In the genomic region with DNA sequence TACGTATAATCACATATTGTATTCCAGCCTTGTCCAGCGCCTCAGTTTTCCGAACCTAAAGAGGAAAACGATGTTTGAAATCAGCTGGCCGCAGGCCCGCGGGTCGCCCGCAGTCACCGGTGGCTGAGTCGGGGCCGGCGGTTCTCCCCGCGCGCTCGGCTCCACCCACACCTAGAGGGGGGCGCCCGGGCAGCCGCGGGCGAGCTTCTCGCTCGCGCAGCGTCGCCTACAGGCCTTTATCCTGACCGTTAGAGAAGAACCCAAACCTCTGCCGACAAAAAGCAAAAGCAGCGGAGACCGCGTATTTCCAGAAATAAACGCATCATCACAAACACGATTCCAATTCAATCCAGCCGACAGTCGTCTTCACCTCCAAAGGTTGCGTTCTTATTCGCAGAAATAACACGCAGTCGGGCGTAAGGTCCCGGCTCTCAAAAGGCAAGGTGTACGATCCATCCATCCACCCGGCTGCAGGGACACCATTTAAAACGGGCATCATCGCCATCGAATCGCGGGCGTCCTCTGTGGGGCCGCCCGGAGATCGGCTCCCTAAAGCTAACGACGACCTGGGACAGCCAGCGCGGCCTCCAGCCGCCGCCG, we compare ENCODE assay signal across 8 cellular contexts. TPM values are rescaled to one million over a fixed set of nuclear protein-coding genes. Genes with fewer than 3 reads are reported as not detected.
DNase-seq lines count a peak whose midpoint lies in the region; ATAC-seq and TF ChIP-seq lines count a peak whose summit lies in the region.

No MANE protein-coding gene starts in this region.

- POLR2A ChIA-PET in GM10248 (lab: Yijun Ruan, JAX): interaction anchor here (0.9 to 1.5 kb wide), 3 partner anchors 10 to 151 kb away, joined by 3 to 5 read pairs (median 3); no protein-coding TSS in a partner anchor

- intact Hi-C loops in left cardiac atrium (cut with DNase I): loop anchor here (5.0 to 10.0 kb wide), 2 partner anchors 66 to 69 kb away; no protein-coding TSS in a partner anchor

- H3K9me2 ChIP-seq in SU-DHL-6 (replicated peaks; ENCODE audit: insufficient read depth, low read length): no peaks in the 10 kb centered on the region

- peaks cover 2% of the 10 kb centered on the region for H3K36me3 Mint-ChIP-seq in progenitor cell of endocrine pancreas (ENCODE audit: insufficient read depth)

- peaks cover 27% of the 10 kb centered on the region for H3K4me1 Mint-ChIP-seq in progenitor cell of endocrine pancreas (ENCODE audit: low read depth)

- H3K4me3 ChIP-seq in NB4 (ENCODE audit: low read depth, low read length) (peak overlapping the region; percentile 89), SU-DHL-6 (ENCODE audit: insufficient read depth, low read length, poor library complexity, severe bottlenecking) (peak overlapping the region; percentile 69), adipocyte (ENCODE audit: low read length) (peak overlapping the region; percentile 100), urinary bladder (ENCODE audit: low read depth, low read length) (peak overlapping the region; percentile 97)

- H3K27me3 ChIP-seq in SU-DHL-6 (ENCODE audit: low read length) (no peaks in the 10 kb centered on the region), adipocyte (replicated peaks; ENCODE audit: control insufficient read depth, insufficient read depth, low read length) (no peaks in the 10 kb centered on the region)

- H3K4me1 ChIP-seq in adipocyte (ENCODE audit: control insufficient read depth, insufficient read depth, low read length) (peaks cover 39% of the 10 kb centered on the region), urinary bladder (ENCODE audit: insufficient read depth) (peaks cover 2% of the 10 kb centered on the region)

- H3K27ac Mint-ChIP-seq in progenitor cell of endocrine pancreas: peak overlapping the region; percentile 97

- H3K4me3 Mint-ChIP-seq in progenitor cell of endocrine pancreas (ENCODE audit: low read depth): peak overlapping the region; percentile 97

- H3K79me2 ChIP-seq in SU-DHL-6 (ENCODE audit: insufficient read depth, low read length): peaks cover 95% of the 10 kb centered on the region

- peak overlapping the region; percentile 78 for H3K4me2 ChIP-seq in SU-DHL-6 (ENCODE audit: low read depth, low read length, poor library complexity, severe bottlenecking)

- under 1% methylated on average over 60 of the region's 60 CpGs for WGBS in urinary bladder

- ATAC-seq in HG02588 (IDR thresholded peaks at IDR 0.05; ENCODE audit: unreplicated experiment): peak; percentile 63
- peak; percentile 91 for ATAC-seq in left cardiac atrium

- H3K36me3 ChIP-seq in SU-DHL-6 (ENCODE audit: low read length): 0 out of 2 replicates have a peak, but pooled peaks cover 3% of the 10 kb centered on the region
- no peaks in the 10 kb centered on the region for H3K36me3 ChIP-seq in adipocyte (ENCODE audit: control insufficient read depth, insufficient read depth, low read length, severe bottlenecking)
- H3K36me3 ChIP-seq in urinary bladder (ENCODE audit: insufficient read depth): no peaks in the 10 kb centered on the region

- CTCF ChIA-PET in GM10248 (lab: Yijun Ruan, JAX): interaction anchor here (0.8 to 3.4 kb wide), 13 partner anchors 9 to 146 kb away, joined by 3 to 19 read pairs (median 4); no protein-coding TSS in a partner anchor

- peak overlapping the region; percentile 91 for H3K27ac ChIP-seq in SU-DHL-6 (ENCODE audit: low read depth, low read length)
- peak overlapping the region; percentile 99 for H3K27ac ChIP-seq in urinary bladder (ENCODE audit: low read depth)

- H2AFZ ChIP-seq in SU-DHL-6 (ENCODE audit: low read depth, low read length, severe bottlenecking): peak overlapping the region; percentile 95

- peaks cover 50% of the 10 kb centered on the region for H4K20me1 ChIP-seq in SU-DHL-6 (ENCODE audit: low read depth, low read length)

- peak; percentile 24 for TF ChIP-seq POLR2A in NB4 (IDR thresholded peaks at IDR 0.05; ENCODE audit: extremely low read depth, insufficient read length)

- no peaks in the 10 kb centered on the region for H3K27me3 Mint-ChIP-seq in progenitor cell of endocrine pancreas

- H3K9me3 ChIP-seq in SU-DHL-6 (ENCODE audit: insufficient read depth, low read length): no peaks in the 10 kb centered on the region
- H3K9me3 ChIP-seq in adipocyte (ENCODE audit: control insufficient read depth, low read length): no peaks in the 10 kb centered on the region

- TF ChIP-seq CTCF in GM10248 (IDR thresholded peaks at IDR 0.05; ENCODE audit: control extremely low read depth, extremely low read depth, low read depth, missing control alignments): peak; percentile 53
- TF ChIP-seq CTCF in NB4 (IDR thresholded peaks at IDR 0.05; ENCODE audit: low read depth, low read length): peak; percentile 59
- TF ChIP-seq CTCF in SU-DHL-6 (IDR thresholded peaks at IDR 0.05; ENCODE audit: insufficient read depth, low read length, poor library complexity, severe bottlenecking): no peak
- peak; percentile 53 for TF ChIP-seq CTCF in progenitor cell of endocrine pancreas (IDR thresholded peaks at IDR 0.05; ENCODE audit: unreplicated experiment)

- peak overlapping the region; percentile 99 for H3K9ac ChIP-seq in SU-DHL-6 (ENCODE audit: low read length)
- H3K9ac ChIP-seq in adipocyte (ENCODE audit: low read length): peak overlapping the region; percentile 97

- H3F3A ChIP-seq in SU-DHL-6 (ENCODE audit: insufficient read depth): peaks cover 27% of the 10 kb centered on the region

- DNase-seq in GM10248 (ENCODE audit: extremely low spot score) (peak; percentile 80), NB4 (ENCODE audit: low read depth) (peak; percentile 89), adipocyte (ENCODE audit: low read depth) (peak; percentile 95), left cardiac atrium (peak; percentile 86), progenitor cell of endocrine pancreas (ENCODE audit: low spot score, unreplicated experiment) (peak; percentile 63)

- H3K9me3 Mint-ChIP-seq in progenitor cell of endocrine pancreas (ENCODE audit: low read depth): no peaks in the 10 kb centered on the region

RNA-seq across cellular contexts. Expression of a gene that starts 0.7 kb away (rescaled TPM):
- total RNA-seq in left cardiac atrium (10 to 100 TPM; 40.2 to 46.6 TPM), progenitor cell of endocrine pancreas (85.6 and 88.0 TPM in 2 replicates), urinary bladder (111 TPM)
- polyA plus RNA-seq in urinary bladder: 15.9 TPM

Comparison
In these comparisons a context has a peak if more than half of its experiments do, and no peak if none do; other contexts are left out.
1. Peak in every context shown above with its lines: DNase-seq, ATAC-seq, H3K4me3 ChIP-seq and H3K27ac ChIP-seq.